ENCODE assay signal across 8 cellular contexts in genomic region chr4:72568959-72569718, GRCh38. TPM values are rescaled to one million over a fixed set of nuclear protein-coding genes. Genes with fewer than 3 reads are reported as not detected.
DNase-seq lines count a peak whose midpoint lies in the region; ATAC-seq and TF ChIP-seq lines count a peak whose summit lies in the region.

TSS of gene ADAMTS3 (minus strand) at chr4:72569221. CDS start at chr4:72568762, 459 bp downstream.

- POLR2A ChIA-PET in activated CD4-positive, alpha-beta T cell treated with anti-CD3 and anti-CD28 coated beads for 36 hours (lab: Charles Lee), result no interaction called here

- H3K27me3 Mint-ChIP-seq in activated CD4-positive, alpha-beta T cell treated with anti-CD3 and anti-CD28 coated beads for 36 hours, result peaks cover 45% of the 10 kb centered on the region

- TF ChIP-seq CTCF in Loucy (conservative IDR thresholded peaks at IDR 0.05; ENCODE audit: low read length) (no peak), VCaP (conservative IDR thresholded peaks at IDR 0.05) (peak; percentile 35), uterus (IDR thresholded peaks at IDR 0.05) (no peak)

- peak; percentile 34 for DNase-seq in activated CD4-positive, alpha-beta T cell treated with anti-CD3 and anti-CD28 coated beads for 36 hours
- DNase-seq in activated CD4-positive, alpha-beta T cell treated with anti-CD3 and anti-CD28 coated beads for 1 hour, result no peak
- DNase-seq in fibroblast of gingiva (ENCODE audit: low read depth), result peak; percentile 42
- DNase-seq in uterus, result peak; percentile 75 to 80
- no peak for DNase-seq in cerebellar nuclear complex (lab: John Stamatoyannopoulos, UW)

- peak within 1 kb of the TSS; percentile 94 for H2AFZ ChIP-seq in Loucy (ENCODE audit: low read length)

- no peaks in the 10 kb centered on the region for H3K4me1 ChIP-seq in Loucy (ENCODE audit: insufficient read depth, low read length, poor library complexity, severe bottlenecking)
- H3K4me1 ChIP-seq in muscle layer of colon (ENCODE audit: insufficient read depth, low read length), result peaks cover 7% of the 10 kb centered on the region
- peaks cover 0 to 5% of the 10 kb centered on the region in 2 donors for H3K4me1 ChIP-seq in uterus

- H3K9me3 ChIP-seq in Loucy (ENCODE audit: insufficient read depth, low read depth, low read length), result no peaks in the 10 kb centered on the region
- H3K9me3 ChIP-seq in muscle layer of colon (ENCODE audit: low read length), result no peaks in the 10 kb centered on the region
- H3K9me3 ChIP-seq in uterus, result no peaks in the 10 kb centered on the region

- no peaks in the 10 kb centered on the region for H3F3A ChIP-seq in Loucy (ENCODE audit: low read depth)

- no peaks in the 10 kb centered on the region for H4K20me1 ChIP-seq in Loucy (ENCODE audit: insufficient read depth, low read length, poor library complexity, severe bottlenecking)

- peak within 1 kb of the TSS; percentile 57 for H3K9ac ChIP-seq in Loucy (ENCODE audit: low read depth, low read length, poor library complexity, severe bottlenecking)
- peak within 1 kb of the TSS; percentile 53 for H3K9ac ChIP-seq in muscle layer of colon (ENCODE audit: low read length)

- H3K4me1 Mint-ChIP-seq in activated CD4-positive, alpha-beta T cell treated with anti-CD3 and anti-CD28 coated beads for 36 hours, result peaks cover 25% of the 10 kb centered on the region

- peak; percentile 28 to 52 for TF ChIP-seq POLR2A in uterus (IDR thresholded peaks at IDR 0.05)

- CTCF ChIA-PET in activated CD4-positive, alpha-beta T cell treated with anti-CD3 and anti-CD28 coated beads for 36 hours (lab: Charles Lee), result interaction anchor here (0.7 kb wide), 1 partner anchor 57 kb away, joined by 3 read pairs; no protein-coding TSS in a partner anchor

- no peaks in the 10 kb centered on the region for H3K79me2 ChIP-seq in Loucy (ENCODE audit: insufficient read depth, low read length)

- H3K27me3 ChIP-seq in Loucy (ENCODE audit: insufficient read depth, low read length, poor library complexity, severe bottlenecking) (peaks cover 8% of the 10 kb centered on the region), muscle layer of colon (ENCODE audit: control insufficient read depth in 1 of 2, insufficient read depth in 2 of 2, low read length in 2 of 2) (no peaks in the 10 kb centered on the region), uterus (no peaks in the 10 kb centered on the region)

- peak within 1 kb of the TSS; percentile 89 for H3K4me2 ChIP-seq in Loucy (ENCODE audit: low read depth, low read length, poor library complexity, severe bottlenecking)

- peak within 1 kb of the TSS; percentile 82 for H3K4me3 ChIP-seq in Loucy (ENCODE audit: low read length, poor library complexity, severe bottlenecking)
- H3K4me3 ChIP-seq in muscle layer of colon (ENCODE audit: low read depth in 1 of 2, low read length in 2 of 2), result peak within 1 kb of the TSS; percentile 68 to 89
- H3K4me3 ChIP-seq in uterus, result peak within 1 kb of the TSS; percentile 42 to 70

- peak within 1 kb of the TSS; percentile 99 for H3K27ac ChIP-seq in VCaP
- peak within 1 kb of the TSS; percentile 79 for H3K27ac ChIP-seq in muscle layer of colon (ENCODE audit: low read depth, low read length)
- peak within 1 kb of the TSS; percentile 85 to 97 for H3K27ac ChIP-seq in uterus

- H3K9me2 ChIP-seq in Loucy (replicated peaks; ENCODE audit: low read depth, low read length), result no peaks in the 10 kb centered on the region

- ATAC-seq in activated CD4-positive, alpha-beta T cell treated with anti-CD3 and anti-CD28 coated beads for 36 hours, result peak; percentile 45

- no peaks in the 10 kb centered on the region for H3K9me3 Mint-ChIP-seq in activated CD4-positive, alpha-beta T cell treated with anti-CD3 and anti-CD28 coated beads for 36 hours (ENCODE audit: low read depth)

- no peaks in the 10 kb centered on the region for H3K36me3 Mint-ChIP-seq in activated CD4-positive, alpha-beta T cell treated with anti-CD3 and anti-CD28 coated beads for 36 hours (ENCODE audit: low read depth)

- H3K36me3 ChIP-seq in Loucy (ENCODE audit: insufficient read depth, low read length) (no peaks in the 10 kb centered on the region), muscle layer of colon (ENCODE audit: insufficient read depth, low read length) (no peaks in the 10 kb centered on the region), uterus (no peaks in the 10 kb centered on the region)

- H3K4me3 Mint-ChIP-seq in activated CD4-positive, alpha-beta T cell treated with anti-CD3 and anti-CD28 coated beads for 36 hours, result peak within 1 kb of the TSS; percentile 66

- intact Hi-C loops in activated CD4-positive, alpha-beta T cell treated with anti-CD3 and anti-CD28 coated beads for 36 hours (cut with DNase I, micrococcal nuclease), result no loop called here
- intact Hi-C loops in uterus (cut with DNase I; ENCODE audit: low total_unique reads), result no loop called here

- no peak within 1 kb of the TSS for H3K27ac Mint-ChIP-seq in activated CD4-positive, alpha-beta T cell treated with anti-CD3 and anti-CD28 coated beads for 36 hours

RNA-seq across cellular contexts. Expression of gene ADAMTS3, which starts in this region (rescaled TPM):
- total RNA-seq in activated CD4-positive, alpha-beta T cell treated with anti-CD3 and anti-CD28 coated beads for 36 hours, result not detected
- total RNA-seq in uterus, result 10 to 100 TPM in 2 of 4 donors, 1 to 10 TPM in 2; 4.2 to 25.7 (median 11.8) TPM

Comparison
In these comparisons a context has a peak if more than half of its experiments do, and no peak if none do; other contexts are left out.
1. RNA of gene ADAMTS3 (total RNA-seq): 4.2 to 25.7 TPM in uterus; not detected in activated CD4-positive, alpha-beta T cell treated with anti-CD3 and anti-CD28 coated beads for 36 hours; every median in the first group is over 4 times any median in the second.
2. Peak in DNase-seq and ATAC-seq in activated CD4-positive, alpha-beta T cell treated with anti-CD3 and anti-CD28 coated beads for 36 hours; RNA of the gene not detected or under 1 TPM.
3. DNase-seq: peak in fibroblast of gingiva (single experiment) and uterus (2 of 2); none in activated CD4-positive, alpha-beta T cell treated with anti-CD3 and anti-CD28 coated beads for 1 hour (single experiment) and cerebellar nuclear complex (0 of 2).
4. Peak in every context shown above with its lines, with median percentiles within 50 percentile points of each other: H3K4me3 ChIP-seq and H3K27ac ChIP-seq.